3 cellular contexts compared by ENCODE assay signal in the genomic region with DNA sequence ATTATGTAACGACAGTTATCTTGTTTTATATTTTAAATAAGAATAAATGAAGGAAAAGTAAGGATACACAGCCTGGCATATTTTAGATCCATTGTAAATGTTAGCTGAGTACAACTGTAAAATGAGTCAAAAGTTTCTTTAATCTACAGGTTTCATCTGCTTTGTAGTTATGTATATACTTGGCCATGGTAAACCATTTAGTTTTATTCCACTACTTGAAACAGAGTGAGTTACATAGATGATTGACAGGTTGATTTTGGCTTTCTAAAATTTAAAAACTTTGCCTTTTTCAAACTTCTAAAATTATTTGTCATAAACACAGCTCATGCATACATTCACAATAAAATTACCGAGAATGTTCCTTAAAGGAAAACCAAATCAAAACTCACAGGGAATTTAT.
"Had no signal": no experiment of that assay in that cellular context is flagged by ENCODE, and none has a peak within 500 bp of the region (broad histone marks: within the 10 kb centered on the region; RNA-seq: fewer than 3 reads in every experiment).

No MANE protein-coding gene starts in this region.

- ATAC-seq: GM12878 had no signal

- H3K4me3 ChIP-seq: GM12878 had no signal

- DNase-seq: GDM1, GF-D8 had no signal
